Comparison of ENCODE assay signal across 8 cellular contexts in the genomic region with DNA sequence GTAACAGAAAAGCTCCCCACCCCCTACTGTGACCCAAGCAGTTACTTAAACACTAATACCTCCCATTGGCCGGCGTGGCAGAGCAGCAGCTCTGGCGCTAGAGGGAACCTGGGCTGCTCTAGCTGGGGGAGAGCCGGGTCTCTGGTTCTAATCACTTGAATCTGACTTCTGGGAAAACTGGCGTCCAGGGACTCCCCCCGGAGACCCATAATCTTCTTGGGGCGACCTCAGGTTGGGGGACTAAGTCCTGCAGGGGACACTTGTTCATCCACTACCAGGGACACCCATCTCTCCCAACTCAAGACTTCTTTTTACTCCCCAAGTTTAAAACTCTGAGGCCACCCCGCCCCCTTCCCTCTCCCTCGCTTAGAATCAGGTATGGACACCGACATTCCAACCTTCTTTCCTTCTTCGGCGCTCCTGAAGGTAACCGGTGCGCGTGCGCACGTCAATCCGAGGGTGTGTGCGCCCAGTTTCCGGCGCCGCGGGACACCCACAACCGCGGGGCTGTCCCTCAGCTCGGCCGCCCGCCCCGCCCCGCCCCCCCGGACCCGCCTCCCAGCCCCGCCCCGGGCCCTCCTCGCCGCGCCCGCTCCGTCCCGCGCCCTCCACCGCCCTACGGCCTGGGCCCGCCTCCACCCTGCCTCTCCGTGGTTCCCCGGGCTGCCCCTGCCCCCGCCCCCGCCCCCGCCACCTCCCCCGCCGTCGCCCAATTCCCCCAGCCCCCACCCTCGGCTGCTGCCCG. TPM values are rescaled to one million over a fixed set of nuclear protein-coding genes. Genes with fewer than 3 reads are reported as not detected.
DNase-seq lines count a peak whose midpoint lies in the region; ATAC-seq, FAIRE-seq and TF ChIP-seq lines count a peak whose summit lies in the region.

Gene ERICH2 (plus strand): TSS at position 75 of the 745 bp plus-strand sequence. CDS start 304 bp downstream, at position 379.

- H3K27ac Mint-ChIP-seq in activated CD8-positive, alpha-beta T cell treated with anti-CD3 and anti-CD28 coated beads, Interleukin-2, amount 10 ng/mL, durations not matched to agents 7 days and 5 days: peak within 1 kb of the TSS; percentile 78
- peak within 1 kb of the TSS; percentile 67 for H3K27ac Mint-ChIP-seq in memory B cell

- H3K4me3 ChIP-seq in AG09309 (ENCODE audit: control insufficient read depth, low read depth, low read length): peak within 1 kb of the TSS; percentile 72
- H3K4me3 ChIP-seq in effector memory CD4-positive, alpha-beta T cell (ENCODE audit: insufficient read depth, low read depth, low read length, poor library complexity, severe bottlenecking): peak within 1 kb of the TSS; percentile 65

- H3K4me1 ChIP-seq in effector memory CD4-positive, alpha-beta T cell (ENCODE audit: control insufficient read depth, insufficient read depth, low read length, poor library complexity, severe bottlenecking): peaks cover 13% of the 10 kb centered on the region

- peaks cover 13% of the 10 kb centered on the region for H3K4me1 Mint-ChIP-seq in activated CD8-positive, alpha-beta T cell treated with anti-CD3 and anti-CD28 coated beads, Interleukin-2, amount 10 ng/mL, durations not matched to agents 7 days and 5 days (ENCODE audit: low read depth)
- peaks cover 10% of the 10 kb centered on the region for H3K4me1 Mint-ChIP-seq in memory B cell

- peak; percentile 29 for TF ChIP-seq CTCF in AG09309 (IDR thresholded peaks at IDR 0.05; ENCODE audit: control insufficient read depth, insufficient read depth, low read depth, low read length, missing control alignments)

- POLR2A ChIA-PET in activated CD8-positive, alpha-beta T cell treated with anti-CD3 and anti-CD28 coated beads, Interleukin-2, amount 10 ng/mL, durations not matched to agents 7 days and 5 days (lab: Charles Lee): interaction anchor here (0.7 kb wide), 1 partner anchor 409 kb away, joined by 3 read pairs; no protein-coding TSS in a partner anchor

- H3K9me3 ChIP-seq in effector memory CD4-positive, alpha-beta T cell (ENCODE audit: control insufficient read depth, low read length): no peaks in the 10 kb centered on the region

- CTCF ChIA-PET in activated CD8-positive, alpha-beta T cell treated with anti-CD3 and anti-CD28 coated beads, Interleukin-2, amount 10 ng/mL, durations not matched to agents 7 days and 5 days (lab: Charles Lee): interaction anchor here (0.9 to 2.1 kb wide), 4 partner anchors 10 to 361 kb away, joined by 3 to 6 read pairs (median 4); no protein-coding TSS in a partner anchor

- H3K9me3 Mint-ChIP-seq in activated CD8-positive, alpha-beta T cell treated with anti-CD3 and anti-CD28 coated beads, Interleukin-2, amount 10 ng/mL, durations not matched to agents 7 days and 5 days (ENCODE audit: insufficient read depth): no peaks in the 10 kb centered on the region
- H3K9me3 Mint-ChIP-seq in memory B cell: no peaks in the 10 kb centered on the region

- ATAC-seq in HG03439 (IDR thresholded peaks at IDR 0.05; ENCODE audit: unreplicated experiment) (peak; percentile 81), memory B cell (ENCODE audit: low read depth) (peak; percentile 80)
- peak; percentile 90 for ATAC-seq in activated CD8-positive, alpha-beta T cell treated with anti-CD3 and anti-CD28 coated beads, Interleukin-2, amount 10 ng/mL, durations not matched to agents 7 days and 5 days

- no peak within 1 kb of the TSS for H3K27ac ChIP-seq in effector memory CD4-positive, alpha-beta T cell (ENCODE audit: insufficient read depth, low read length, poor library complexity, severe bottlenecking)

- peak; percentile 54 for FAIRE-seq in GM19239 (lab: Jason Lieb, UNC)

- DNase-seq in AG09309 (ENCODE audit: low read depth) (peak; percentile 4), GM19239 (ENCODE audit: insufficient read length, low spot score) (peak; percentile 71), NCI-H69 (lab: John Stamatoyannopoulos, UW) (peak; percentile 87), memory B cell (ENCODE audit: low spot score in 2 of 2) (peak; percentile 37)
- DNase-seq in activated CD8-positive, alpha-beta T cell treated with anti-CD3 and anti-CD28 coated beads, Interleukin-2, amount 10 ng/mL, durations not matched to agents 7 days and 5 days: peak; percentile 77
- DNase-seq in effector memory CD4-positive, alpha-beta T cell: peak; percentile 51
- peak; percentile 27 for DNase-seq in stimulated activated CD8-positive, alpha-beta memory T cell treated with anti-CD3 and anti-CD28 coated beads, Interleukin-12 subunit alpha, Interleukin-12 subunit beta, amount 100 ng/mL, for 1 hour (ENCODE audit: low read depth)

- H3K27me3 ChIP-seq in effector memory CD4-positive, alpha-beta T cell (replicated peaks; ENCODE audit: control insufficient read depth, insufficient read depth, low read length, poor library complexity, severe bottlenecking): no peaks in the 10 kb centered on the region

- peaks cover 33% of the 10 kb centered on the region for H3K27me3 Mint-ChIP-seq in activated CD8-positive, alpha-beta T cell treated with anti-CD3 and anti-CD28 coated beads, Interleukin-2, amount 10 ng/mL, durations not matched to agents 7 days and 5 days (ENCODE audit: low read depth)
- peaks cover 1% of the 10 kb centered on the region for H3K27me3 Mint-ChIP-seq in memory B cell

- H3K4me3 Mint-ChIP-seq in activated CD8-positive, alpha-beta T cell treated with anti-CD3 and anti-CD28 coated beads, Interleukin-2, amount 10 ng/mL, durations not matched to agents 7 days and 5 days: peak within 1 kb of the TSS; percentile 90
- H3K4me3 Mint-ChIP-seq in memory B cell: peak within 1 kb of the TSS; percentile 88

- H3K36me3 ChIP-seq in effector memory CD4-positive, alpha-beta T cell (ENCODE audit: control insufficient read depth, insufficient read depth, low read length): no peaks in the 10 kb centered on the region

- no peaks in the 10 kb centered on the region for H3K36me3 Mint-ChIP-seq in activated CD8-positive, alpha-beta T cell treated with anti-CD3 and anti-CD28 coated beads, Interleukin-2, amount 10 ng/mL, durations not matched to agents 7 days and 5 days (ENCODE audit: low read depth)
- H3K36me3 Mint-ChIP-seq in memory B cell: no peaks in the 10 kb centered on the region

RNA-seq across cellular contexts. Expression of gene ERICH2, which starts in this region (rescaled TPM):
- not detected for total RNA-seq in activated CD8-positive, alpha-beta T cell treated with anti-CD3 and anti-CD28 coated beads, Interleukin-2, amount 10 ng/mL, durations not matched to agents 7 days and 5 days

Comparison
In these comparisons a context has a peak if more than half of its experiments do, and no peak if none do; other contexts are left out.
1. Peak in DNase-seq and ATAC-seq in activated CD8-positive, alpha-beta T cell treated with anti-CD3 and anti-CD28 coated beads, Interleukin-2, amount 10 ng/mL, durations not matched to agents 7 days and 5 days; RNA of the gene not detected or under 1 TPM.
2. DNase-seq: peak in every context shown above with its lines; median percentile 87 in NCI-H69; 77 in activated CD8-positive, alpha-beta T cell treated with anti-CD3 and anti-CD28 coated beads, Interleukin-2, amount 10 ng/mL, durations not matched to agents 7 days and 5 days; 71 in GM19239; 51 in effector memory CD4-positive, alpha-beta T cell; 37 in memory B cell; 27 in stimulated activated CD8-positive, alpha-beta memory T cell treated with anti-CD3 and anti-CD28 coated beads, Interleukin-12 subunit alpha, Interleukin-12 subunit beta, amount 100 ng/mL, for 1 hour; 4 in AG09309.